Comparison of ENCODE assay signal across 9 cellular contexts in the genomic region with DNA sequence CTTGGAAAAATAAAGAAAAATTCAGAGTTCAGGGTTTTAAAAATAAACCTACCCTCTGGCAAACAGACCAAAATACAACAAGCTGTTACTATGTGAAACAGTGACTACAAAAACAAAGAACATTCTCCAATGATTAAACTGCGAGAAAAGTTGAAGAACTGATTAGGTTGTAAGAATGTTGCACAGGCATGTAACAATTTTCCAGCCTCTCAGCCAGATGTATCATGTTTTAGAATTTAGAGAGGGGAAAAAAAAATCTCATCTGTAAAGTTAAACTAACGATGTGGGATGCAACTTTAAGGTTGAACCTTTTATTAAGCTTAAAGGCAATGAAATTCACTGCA.
A peak's percentile ranks its signal among the peaks of the same experiment; 100 is the strongest.
DNase-seq lines count a peak whose midpoint lies in the region; ATAC-seq and TF ChIP-seq lines count a peak whose summit lies in the region.
"Had no signal": no experiment of that assay in that cellular context is flagged by ENCODE, and none has a peak within 500 bp of the region (broad histone marks: within the 10 kb centered on the region; RNA-seq: fewer than 3 reads in every experiment).

No MANE protein-coding gene starts in this region.

- CTCF ChIA-PET in activated B cell treated with CpG ODN at 0.5 μM for 24 hours (lab: Charles Lee): interaction anchor here (1.2 kb wide), 1 partner anchor 55 kb away, joined by 4 read pairs; no protein-coding TSS in a partner anchor

- ATAC-seq in activated B cell treated with CpG ODN at 0.5 μM for 24 hours (ENCODE audit: low read depth) (no peak), heart right ventricle (peak in 6 of 8 donors; percentile 28 to 70 (median 54)), GM18519 (IDR thresholded peaks at IDR 0.05; ENCODE audit: low FRiP score, unreplicated experiment) (no peak), HG02571 (IDR thresholded peaks at IDR 0.05; ENCODE audit: unreplicated experiment) (no peak)

- H3K4me1 Mint-ChIP-seq in activated B cell treated with CpG ODN at 0.5 μM for 24 hours: peaks cover 67% of the 10 kb centered on the region

- POLR2A ChIA-PET in activated B cell treated with CpG ODN at 0.5 μM for 24 hours (lab: Charles Lee): interaction anchor here (0.9 to 2.0 kb wide), 4 partner anchors 19 to 97 kb away, joined by 3 to 10 read pairs (median 8); partner anchors contain the start of gene MEF2C

- H3K36me3 ChIP-seq in heart right ventricle (peaks cover 0 to 23% (median 0%) of the 10 kb centered on the region in 9 donors), sigmoid colon (no peaks in the 10 kb centered on the region)

- H3K36me3 Mint-ChIP-seq in activated B cell treated with CpG ODN at 0.5 μM for 24 hours (ENCODE audit: low read depth): peaks cover 43% of the 10 kb centered on the region

- H3K4me3 ChIP-seq in GM08714 (ENCODE audit: low read length) (peak overlapping the region; percentile 31; the same call in 1 of the 2 replicates), heart right ventricle (peak overlapping the region in 5 of 10 donors; percentile 4 to 26 (median 20)), sigmoid colon (peak overlapping the region in 1 of 4 donors; percentile 12)

- 1 to 7% methylated on average over 2 of the region's 2 CpGs for WGBS in heart right ventricle, 2 donors
- WGBS in sigmoid colon, 2 donors: 21 to 41% methylated on average over 2 of the region's 2 CpGs

- no peaks in the 10 kb centered on the region for H3K27me3 Mint-ChIP-seq in activated B cell treated with CpG ODN at 0.5 μM for 24 hours

- H3K27me3 ChIP-seq in heart right ventricle: no peaks in the 10 kb centered on the region
- no peaks in the 10 kb centered on the region for H3K27me3 ChIP-seq in sigmoid colon

- no peak for DNase-seq in activated B cell treated with CpG ODN at 0.5 μM for 24 hours
- DNase-seq in heart right ventricle: no peak
- no peak for DNase-seq in sigmoid colon
- DNase-seq in NCI-H146 (lab: John Stamatoyannopoulos, UW): no peak
- DNase-seq in middle frontal gyrus (ENCODE audit: extremely low spot score, low spot score): no peak
- DNase-seq: activated effector memory CD4-positive, alpha-beta T cell treated with Interleukin-2 at 50 U/mL for 16 hours had no signal

- TF ChIP-seq CTCF in activated B cell treated with CpG ODN at 0.5 μM for 24 hours (IDR thresholded peaks at IDR 0.05) (no peak), heart right ventricle (IDR thresholded peaks at IDR 0.05) (no peak), sigmoid colon (IDR thresholded peaks at IDR 0.05) (no peak)

- H3K4me1 ChIP-seq in heart right ventricle: peaks cover 0 to 72% (median 44%) of the 10 kb centered on the region in 9 donors
- peaks cover 0 to 24% (median 23%) of the 10 kb centered on the region in 4 donors for H3K4me1 ChIP-seq in sigmoid colon

- no peaks in the 10 kb centered on the region for H3K9me3 Mint-ChIP-seq in activated B cell treated with CpG ODN at 0.5 μM for 24 hours

- no peaks in the 10 kb centered on the region for H3K9me3 ChIP-seq in heart right ventricle
- H3K9me3 ChIP-seq in sigmoid colon: no peaks in the 10 kb centered on the region

- peak overlapping the region; percentile 67 for H3K4me3 Mint-ChIP-seq in activated B cell treated with CpG ODN at 0.5 μM for 24 hours

- peak overlapping the region; percentile 86 for H3K27ac Mint-ChIP-seq in activated B cell treated with CpG ODN at 0.5 μM for 24 hours

- H3K27ac ChIP-seq in heart right ventricle (peak overlapping the region; percentile 14 to 91 (median 80)), sigmoid colon (peak overlapping the region; percentile 54 to 84 (median 75))

- TF ChIP-seq EP300 in sigmoid colon (IDR thresholded peaks at IDR 0.05): no peak

- no peak for TF ChIP-seq POLR2A in sigmoid colon (IDR thresholded peaks at IDR 0.05)

- intact Hi-C loops in activated B cell treated with CpG ODN at 0.5 μM for 24 hours (cut with micrococcal nuclease): loop anchor here (2.0 kb wide), 1 partner anchor 41 kb away; no protein-coding TSS in a partner anchor
- intact Hi-C loops in heart right ventricle (cut with DNase I): loop anchor here in 6 of 10 donors (2.0 to 10.0 kb wide), 8 partner anchors 41 to 1619 kb away; partner anchors contain the start of genes MEF2C (in 3 of the 6) and CETN3 (in 1 of the 6)
- intact Hi-C loops in sigmoid colon (cut with DNase I): loop anchor here (5.0 kb wide), 1 partner anchor 36 kb away; no protein-coding TSS in a partner anchor

Comparison
In these comparisons a context has a peak if more than half of its experiments do, and no peak if none do; other contexts are left out.
1. ATAC-seq: peak in heart right ventricle (6 of 8); none in activated B cell treated with CpG ODN at 0.5 μM for 24 hours (single experiment), GM18519 (single experiment) and HG02571 (single experiment).